ENCODE assay signal across 7 cellular contexts in the genomic region with DNA sequence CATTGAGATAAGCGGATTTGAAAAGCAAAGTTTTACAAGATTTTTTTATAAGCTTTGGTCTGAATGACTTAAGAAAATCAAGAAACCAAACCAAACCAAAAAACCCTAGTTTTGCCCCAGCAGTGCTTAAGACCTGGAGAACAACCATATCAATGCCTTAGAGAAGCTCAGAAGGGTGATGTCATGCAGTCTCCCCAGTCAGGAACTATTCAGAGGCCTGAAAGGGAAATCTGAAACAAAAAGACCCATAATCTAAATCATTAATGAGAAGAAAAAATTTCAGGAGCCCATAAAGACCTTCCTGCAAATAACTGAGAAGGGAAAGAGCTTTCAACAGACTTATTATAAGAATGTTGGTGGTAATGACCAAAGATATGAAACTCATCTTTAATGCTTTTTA.
"Had no signal": no experiment of that assay in that cellular context is flagged by ENCODE, and none has a peak within 500 bp of the region (broad histone marks: within the 10 kb centered on the region; RNA-seq: fewer than 3 reads in every experiment).

No MANE protein-coding gene starts in this region.

- H3K27me3 Mint-ChIP-seq: IgD-negative memory B cell had no signal

- ATAC-seq: HepG2, K562 had no signal

- H3K36me3 Mint-ChIP-seq: IgD-negative memory B cell had no signal

- DNase-seq: IMR-90, KBM-7 had no signal

- H3K4me1 Mint-ChIP-seq: IgD-negative memory B cell had no signal

- H3K27ac ChIP-seq: HL-60 had no signal

- H3K4me3 Mint-ChIP-seq: IgD-negative memory B cell had no signal

- H3K4me3 ChIP-seq: K562 had no signal

- H3K27ac Mint-ChIP-seq: IgD-negative memory B cell had no signal

- FAIRE-seq: HepG2, HTR-8/SVneo, K562 had no signal
